8 cellular contexts compared by ENCODE assay signal in the genomic region with DNA sequence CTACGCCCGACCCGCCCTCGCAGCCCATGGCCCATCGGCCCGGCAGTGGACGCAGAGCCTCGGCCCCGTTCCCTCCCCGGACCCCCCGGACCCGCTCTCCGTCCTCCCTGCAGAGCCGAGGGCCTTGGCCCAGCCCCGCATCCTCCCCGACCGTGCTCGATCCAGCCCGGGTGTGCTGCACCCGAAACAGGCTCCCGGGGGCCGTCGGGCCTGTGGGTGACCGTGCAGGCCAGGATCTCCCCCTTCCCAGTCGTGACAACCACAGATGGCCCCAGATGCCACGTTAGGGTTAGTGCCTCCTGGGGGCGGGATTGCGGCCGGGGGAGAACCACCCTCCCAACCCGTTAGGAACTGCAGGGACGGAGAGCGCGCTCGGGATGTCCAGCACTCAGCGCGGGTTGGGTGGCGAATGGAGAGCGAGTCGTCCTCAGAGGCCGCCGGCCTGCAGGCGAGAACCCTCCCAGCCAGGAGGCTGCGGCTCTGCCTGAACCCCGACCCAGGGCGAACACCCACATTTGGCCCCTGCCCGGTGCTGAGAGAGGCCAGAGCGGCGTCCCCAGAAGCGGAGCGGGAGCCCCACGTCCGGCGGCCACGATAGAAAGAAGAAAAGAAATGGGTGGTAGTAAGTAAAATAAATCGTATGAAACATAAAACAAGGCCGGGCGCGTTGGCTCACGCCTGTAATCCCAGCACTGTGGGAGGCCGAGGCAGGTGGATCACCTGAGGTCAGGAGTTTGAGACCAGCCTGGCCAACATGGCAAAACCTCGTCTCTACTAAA. TPM values are rescaled to one million over a fixed set of nuclear protein-coding genes. Genes with fewer than 3 reads are reported as not detected.
DNase-seq lines count a peak whose midpoint lies in the region; ATAC-seq and TF ChIP-seq lines count a peak whose summit lies in the region.

No MANE protein-coding gene starts in this region.

- no peak for TF ChIP-seq CTCF in LNCaP clone FGC (IDR thresholded peaks at IDR 0.05; ENCODE audit: control insufficient read depth, extremely low read depth, insufficient read depth)
- no peak for TF ChIP-seq CTCF in colonic mucosa (IDR thresholded peaks at IDR 0.05)
- TF ChIP-seq CTCF in lower lobe of right lung (IDR thresholded peaks at IDR 0.05): no peak
- no peak for TF ChIP-seq CTCF in thoracic aorta (IDR thresholded peaks at IDR 0.05)

- H3K36me3 ChIP-seq in colonic mucosa (no peaks in the 10 kb centered on the region), lower lobe of right lung (no peaks in the 10 kb centered on the region), thoracic aorta (no peaks in the 10 kb centered on the region)

- intact Hi-C loops in colonic mucosa (cut with DNase I): no loop called here
- intact Hi-C loops in lower lobe of right lung (cut with DNase I): no loop called here

- peak overlapping the region; percentile 98 for H3K27ac ChIP-seq in colonic mucosa
- peak overlapping the region; percentile 97 for H3K27ac ChIP-seq in lower lobe of right lung
- peak overlapping the region; percentile 34 to 92 for H3K27ac ChIP-seq in thoracic aorta

- no peaks in the 10 kb centered on the region for H3K9me3 ChIP-seq in colonic mucosa
- no peaks in the 10 kb centered on the region for H3K9me3 ChIP-seq in lower lobe of right lung
- no peaks in the 10 kb centered on the region for H3K9me3 ChIP-seq in thoracic aorta

- ATAC-seq in lower lobe of right lung (peak; percentile 47 to 56), thoracic aorta (ENCODE audit: insufficient number of reproducible peaks, low FRiP score, low read depth) (peak; percentile 16)

- H3K27me3 ChIP-seq in colonic mucosa (peaks cover 4% of the 10 kb centered on the region), lower lobe of right lung (ENCODE audit: low read depth) (peaks cover 15% of the 10 kb centered on the region), thoracic aorta (replicated peaks; ENCODE audit: insufficient read depth) (no peaks in the 10 kb centered on the region)

- H3K4me3 ChIP-seq in LNCaP clone FGC (ENCODE audit: low read depth, low read length): peak overlapping the region; percentile 83
- peak overlapping the region; percentile 99 for H3K4me3 ChIP-seq in colonic mucosa
- peak overlapping the region; percentile 95 for H3K4me3 ChIP-seq in lower lobe of right lung
- peak overlapping the region; percentile 91 for H3K4me3 ChIP-seq in thoracic aorta

- H3K4me1 ChIP-seq in colonic mucosa: peaks cover 7% of the 10 kb centered on the region
- peaks cover 8% of the 10 kb centered on the region for H3K4me1 ChIP-seq in lower lobe of right lung
- H3K4me1 ChIP-seq in thoracic aorta (ENCODE audit: control insufficient read depth in 1 of 2, low read depth in 2 of 2): peaks cover 0 to 8% of the 10 kb centered on the region in 2 donors

- DNase-seq in NCI-H146 (lab: John Stamatoyannopoulos, UW): peak; percentile 26
- no peak for DNase-seq in NCI-H146 treated with DMSO at 0.1 percent for 48 hours (lab: John Stamatoyannopoulos, UW; ENCODE audit: unreplicated experiment)
- no peak for DNase-seq in LNCaP clone FGC (ENCODE audit: low read depth)
- no peak for DNase-seq in colonic mucosa
- DNase-seq in lower lobe of right lung: no peak
- no peak for DNase-seq in thoracic aorta (ENCODE audit: low spot score)
- no peak for DNase-seq in middle frontal gyrus (ENCODE audit: extremely low spot score, low spot score)
- DNase-seq in NCI-H446 (lab: John Stamatoyannopoulos, UW): no peak

- H3K9ac ChIP-seq in colonic mucosa (ENCODE audit: low read depth in 2 of 2, low read length in 2 of 2): peak overlapping the region; percentile 74 to 98

RNA-seq across cellular contexts. Expression of a gene that starts 6.7 kb away (rescaled TPM):
- 1 to 10 TPM; 4.5 to 7.3 TPM for total RNA-seq in colonic mucosa
- total RNA-seq in lower lobe of right lung: 0.92 TPM
- under 1 TPM in 1 of 2 donors, not detected in 1; 0.92 TPM for total RNA-seq in thoracic aorta

RNA-seq across cellular contexts. Expression of a gene that starts 17.7 kb away (rescaled TPM):
- 10 to 100 TPM; 13.3 to 14.4 TPM for total RNA-seq in colonic mucosa
- total RNA-seq in lower lobe of right lung: 18.8 TPM
- 10 to 100 TPM; 34.1 to 94.1 TPM for total RNA-seq in thoracic aorta

RNA-seq across cellular contexts. Expression of a gene that starts 28.8 kb away (rescaled TPM):
- total RNA-seq in colonic mucosa (1 to 10 TPM; 2.7 to 9.5 TPM), lower lobe of right lung (24.0 TPM), thoracic aorta (10 to 100 TPM; 17.2 to 18.8 TPM)

RNA-seq across cellular contexts. Expression of a gene that starts 42.0 kb away (rescaled TPM):
- total RNA-seq in colonic mucosa: 10 to 100 TPM; 60.7 to 93.4 TPM
- total RNA-seq in lower lobe of right lung: 40.0 TPM
- total RNA-seq in thoracic aorta: 10 to 100 TPM; 40.2 to 86.2 TPM

RNA-seq across cellular contexts. Expression of a gene that starts 54.2 kb away (rescaled TPM):
- total RNA-seq in colonic mucosa (1 to 10 TPM in 1 of 2 donors, under 1 TPM in 1; 0.61 to 1.0 TPM), lower lobe of right lung (3.6 TPM), thoracic aorta (under 1 TPM in 1 of 2 donors, not detected in 1; 0.54 TPM)
